ENCODE assay signal across 1 cellular context in the genomic region with DNA sequence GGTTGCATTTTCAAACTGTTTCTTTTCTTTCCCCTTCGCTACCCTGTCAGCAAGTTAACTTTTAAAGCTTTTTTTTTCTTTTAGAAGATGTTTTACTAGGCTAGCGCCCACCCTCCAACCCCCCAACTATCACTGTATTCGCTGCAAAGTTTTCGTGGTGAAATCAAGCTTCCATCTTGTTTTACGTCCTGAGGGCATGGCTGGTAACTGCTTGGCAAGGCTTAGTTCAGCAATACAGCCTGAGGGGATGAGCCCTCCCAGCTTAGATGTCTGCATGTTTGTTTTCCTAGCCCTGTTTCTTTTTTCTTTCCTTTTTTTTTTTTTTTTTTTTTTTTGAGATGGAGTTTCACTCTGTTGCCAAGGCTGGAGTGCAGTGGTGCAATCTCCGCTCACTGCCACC.
TF ChIP-seq lines count a peak whose summit lies in the region.

No MANE protein-coding gene starts in this region.

TF ChIP-seq in H1, 55 proteins besides CTCF, POLR2A, EP300 and RAD21 (continued from another document):
- TF ChIP-seq ATF2 (IDR thresholded peaks at IDR 0.05; ENCODE audit: low read length): no peak
- no peak for TF ChIP-seq TEAD4 (IDR thresholded peaks at IDR 0.05; ENCODE audit: low read depth, low read length)
- no peak for TF ChIP-seq POU5F1 (IDR thresholded peaks at IDR 0.05; ENCODE audit: low read depth, low read length)
- TF ChIP-seq CBX5 (IDR thresholded peaks at IDR 0.05; ENCODE audit: low read depth, low read length): no peak
- no peak for TF ChIP-seq CBX8 (IDR thresholded peaks at IDR 0.05; ENCODE audit: borderline replicate concordance, low read depth, low read length)
- TF ChIP-seq TAF7 (optimal IDR thresholded peaks at IDR 0.05; ENCODE audit: borderline replicate concordance, low read depth, low read length): no peak
- TF ChIP-seq SAP30 (IDR thresholded peaks at IDR 0.05; ENCODE audit: insufficient read depth, insufficient replicate concordance, low read length): no peak
- no peak for TF ChIP-seq YY1 (IDR thresholded peaks at IDR 0.05; ENCODE audit: low read depth, low read length)
- TF ChIP-seq CEBPB (IDR thresholded peaks at IDR 0.05; ENCODE audit: low read depth, low read length): no peak
